In genomic region chr10:133366130-133366478, GRCh38 we compare ENCODE assay signal across 29 cellular contexts. TPM values are rescaled to one million over a fixed set of nuclear protein-coding genes. Genes with fewer than 3 reads are reported as not detected.
"Had no signal": no experiment of that assay in that cellular context is flagged by ENCODE, and none has a peak within 500 bp of the region (broad histone marks: within the 10 kb centered on the region; RNA-seq: fewer than 3 reads in every experiment).

No MANE protein-coding gene starts in this region.

- H3K27me3 Mint-ChIP-seq: activated CD4-positive, alpha-beta memory T cell treated with anti-CD3 and anti-CD28 coated beads, Interleukin-2, amount 10 ng/mL, durations not matched to agents 7 days and 5 days; activated CD4-positive, alpha-beta T cell treated with anti-CD3 and anti-CD28 coated beads, Interleukin-2, amount 10 ng/mL, durations not matched to agents 7 days and 5 days; activated naive CD8-positive, alpha-beta T cell; activated T-cell treated with anti-CD3 and anti-CD28 coated beads, Interleukin-2, amount 50 U/mL, for 24 hours; effector memory CD8-positive, alpha-beta T cell; T-helper 17 cell had no signal

- H3K4me1 Mint-ChIP-seq: activated CD4-positive, alpha-beta memory T cell treated with anti-CD3 and anti-CD28 coated beads, Interleukin-2, amount 10 ng/mL, durations not matched to agents 7 days and 5 days; activated CD4-positive, alpha-beta T cell treated with anti-CD3 and anti-CD28 coated beads, Interleukin-2, amount 10 ng/mL, durations not matched to agents 7 days and 5 days; WTC11 had no signal

- H3K9me3 Mint-ChIP-seq: activated CD4-positive, alpha-beta memory T cell treated with anti-CD3 and anti-CD28 coated beads, Interleukin-2, amount 10 ng/mL, durations not matched to agents 7 days and 5 days; activated CD4-positive, alpha-beta T cell treated with anti-CD3 and anti-CD28 coated beads, Interleukin-2, amount 10 ng/mL, durations not matched to agents 7 days and 5 days; activated T-cell treated with anti-CD3 and anti-CD28 coated beads, Interleukin-2, amount 50 U/mL, for 24 hours; activated T-cell treated with anti-CD3 and anti-CD28 coated beads, Interleukin-2, amount 50 U/mL, for 72 hours; effector memory CD8-positive, alpha-beta T cell; WTC11 had no signal

- DNase-seq: activated CD4-positive, alpha-beta memory T cell treated with anti-CD3 and anti-CD28 coated beads, Interleukin-2, amount 10 ng/mL, durations not matched to agents 7 days and 5 days; activated CD4-positive, alpha-beta T cell treated with anti-CD3 and anti-CD28 coated beads for 1 hour; activated CD4-positive, alpha-beta T cell treated with anti-CD3 and anti-CD28 coated beads for 4 hours; activated CD4-positive, alpha-beta T cell treated with anti-CD3 and anti-CD28 coated beads, Interleukin-2, amount 10 ng/mL, durations not matched to agents 7 days and 5 days; activated CD4-positive, alpha-beta T cell treated with anti-CD3 and anti-CD28 coated beads, Interleukin-2, amount 50 U/mL, for 4 hours; activated CD8-positive, alpha-beta memory T cell treated with anti-CD3 and anti-CD28 coated beads, Interleukin-2, amount 50 U/mL, for 48 hours; activated gamma-delta T cell; activated naive CD4-positive, alpha-beta T cell; activated naive CD4-positive, alpha-beta T cell treated with anti-CD3 and anti-CD28 coated beads, Interleukin-2, amount 50 U/mL, for 16 hours; activated T-cell treated with anti-CD3 and anti-CD28 coated beads for 4 hours; activated T-cell treated with anti-CD3 and anti-CD28 coated beads, Interleukin-2, amount 50 U/mL, for 24 hours; activated T-cell treated with anti-CD3 and anti-CD28 coated beads, Interleukin-2, amount 50 U/mL, for 72 hours; amniotic stem cell; aorta; body of pancreas; cortex of kidney; dermis blood vessel endothelial cell; effector CD4-positive, alpha-beta T cell; effector memory CD8-positive, alpha-beta T cell; erythroblast; foreskin keratinocyte; gastrocnemius medialis; SW 1271; T-helper 1 cell; T-helper 17 cell had no signal

- H3K27ac Mint-ChIP-seq: activated CD4-positive, alpha-beta memory T cell treated with anti-CD3 and anti-CD28 coated beads, Interleukin-2, amount 10 ng/mL, durations not matched to agents 7 days and 5 days; activated CD4-positive, alpha-beta T cell treated with anti-CD3 and anti-CD28 coated beads, Interleukin-2, amount 10 ng/mL, durations not matched to agents 7 days and 5 days; activated naive CD8-positive, alpha-beta T cell; activated T-cell treated with anti-CD3 and anti-CD28 coated beads, Interleukin-2, amount 50 U/mL, for 24 hours; activated T-cell treated with anti-CD3 and anti-CD28 coated beads, Interleukin-2, amount 50 U/mL, for 72 hours; effector memory CD8-positive, alpha-beta T cell; T-helper 17 cell; WTC11 had no signal

- H3K4me3 Mint-ChIP-seq: activated CD4-positive, alpha-beta memory T cell treated with anti-CD3 and anti-CD28 coated beads, Interleukin-2, amount 10 ng/mL, durations not matched to agents 7 days and 5 days; activated CD4-positive, alpha-beta T cell treated with anti-CD3 and anti-CD28 coated beads, Interleukin-2, amount 10 ng/mL, durations not matched to agents 7 days and 5 days; activated naive CD8-positive, alpha-beta T cell; activated T-cell treated with anti-CD3 and anti-CD28 coated beads, Interleukin-2, amount 50 U/mL, for 24 hours; activated T-cell treated with anti-CD3 and anti-CD28 coated beads, Interleukin-2, amount 50 U/mL, for 72 hours; effector memory CD8-positive, alpha-beta T cell; T-helper 17 cell; WTC11 had no signal

- ATAC-seq: activated T-cell treated with anti-CD3 and anti-CD28 coated beads, Interleukin-2, amount 50 U/mL, for 72 hours; body of pancreas; effector memory CD8-positive, alpha-beta T cell; foreskin keratinocyte; gastrocnemius medialis; T-helper 17 cell; WTC11 had no signal

RNA-seq across cellular contexts. Expression of gene PRAP1, which starts 18.9 kb away (rescaled TPM):
- total RNA-seq: activated CD4-positive, alpha-beta memory T cell treated with anti-CD3 and anti-CD28 coated beads, Interleukin-2, amount 10 ng/mL, durations not matched to agents 7 days and 5 days; activated CD4-positive, alpha-beta T cell treated with anti-CD3 and anti-CD28 coated beads, Interleukin-2, amount 10 ng/mL, durations not matched to agents 7 days and 5 days; activated T-cell treated with anti-CD3 and anti-CD28 coated beads, Interleukin-2, amount 50 U/mL, for 72 hours; aorta; chondrocyte; dermis blood vessel endothelial cell; esophagus muscularis mucosa; foreskin keratinocyte; T-helper 17 cell had no signal
